20 cellular contexts compared by ENCODE assay signal in genomic region chr1:183275322-183275721, GRCh38.
A peak's percentile ranks its signal among the peaks of the same experiment; 100 is the strongest.
DNase-seq lines count a peak whose midpoint lies in the region; TF ChIP-seq lines count a peak whose summit lies in the region.
"Had no signal": no experiment of that assay in that cellular context is flagged by ENCODE, and none has a peak within 500 bp of the region (broad histone marks: within the 10 kb centered on the region; RNA-seq: fewer than 3 reads in every experiment).

No MANE protein-coding gene starts in this region.

- peak overlapping the region; percentile 70 for H3K14ac ChIP-seq in trophoblast cell (ENCODE audit: low read length)

- peaks cover 34% of the 10 kb centered on the region for H3K4me1 Mint-ChIP-seq in endodermal cell
- H3K4me1 Mint-ChIP-seq: IgD-negative memory B cell had no signal

- H3K36me3 ChIP-seq in right atrium auricular region (no peaks in the 10 kb centered on the region), left ventricle myocardium inferior (no peaks in the 10 kb centered on the region), endodermal cell (ENCODE audit: control insufficient read depth, insufficient read depth, low read length) (no peaks in the 10 kb centered on the region), trophoblast cell (ENCODE audit: control insufficient read depth in 1 of 2, insufficient read depth in 2 of 2, low read length in 2 of 2) (no peaks in the 10 kb centered on the region), WERI-Rb-1 (no peaks in the 10 kb centered on the region)
- H3K36me3 ChIP-seq: BLaER1, HAP-1 had no signal

- H3K9me3 ChIP-seq in right atrium auricular region (no peaks in the 10 kb centered on the region), left ventricle myocardium inferior (replicated peaks) (no peaks in the 10 kb centered on the region), endodermal cell (ENCODE audit: control insufficient read depth, low read length) (no peaks in the 10 kb centered on the region), trophoblast cell (ENCODE audit: insufficient read depth, low read depth, low read length) (no peaks in the 10 kb centered on the region), WERI-Rb-1 (ENCODE audit: severe bottlenecking) (no peaks in the 10 kb centered on the region)
- H3K9me3 ChIP-seq: BLaER1, HAP-1 had no signal

- H4K8ac ChIP-seq in trophoblast cell (ENCODE audit: low read depth, low read length) = peak overlapping the region; percentile 21

- peaks cover 54% of the 10 kb centered on the region for H3K79me1 ChIP-seq in trophoblast cell (ENCODE audit: low read length)

- H3K4ac ChIP-seq in trophoblast cell (ENCODE audit: low read depth, low read length) = peak overlapping the region; percentile 19

- no peak overlapping the region for H3K4me3 Mint-ChIP-seq in endodermal cell
- H3K4me3 Mint-ChIP-seq: CD8-positive, alpha-beta T cell; IgD-negative memory B cell had no signal

- H3K4me3 ChIP-seq in right atrium auricular region (no peak overlapping the region), left ventricle myocardium inferior (no peak overlapping the region), endodermal cell (ENCODE audit: low read length) (no peak overlapping the region), trophoblast cell (ENCODE audit: low read depth, low read length) (no peak overlapping the region), coronary artery (no peak overlapping the region), WERI-Rb-1 (ENCODE audit: low read depth, low read length) (no peak overlapping the region)
- H3K4me3 ChIP-seq: BLaER1, GM12878, HAP-1 had no signal

- peaks cover 10% of the 10 kb centered on the region for H3K27me3 Mint-ChIP-seq in endodermal cell (ENCODE audit: insufficient read depth)

- DNase-seq in right atrium auricular region (ENCODE audit: low spot score) (peak; percentile 16), left ventricle myocardium inferior (no peak), endodermal cell (peak; percentile 37), trophoblast cell (no peak), NCI-H187 (lab: John Stamatoyannopoulos, UW) (no peak), coronary artery (ENCODE audit: low spot score) (no peak), WERI-Rb-1 (no peak), cortex of kidney (lab: John Stamatoyannopoulos, UW) (no peak)
- DNase-seq: 8988T; Calu3; CD8-positive, alpha-beta T cell; DMS 273 treated with DMSO at 0.1 percent for 48 hours; DMS53; DND-41; EL had no signal

- no peak overlapping the region for H3K27ac Mint-ChIP-seq in endodermal cell
- H3K27ac Mint-ChIP-seq: CD8-positive, alpha-beta T cell; IgD-negative memory B cell had no signal

- no peak overlapping the region for H4K12ac ChIP-seq in trophoblast cell (ENCODE audit: low read depth, low read length)

- peak overlapping the region; percentile 88 for H2BK12ac ChIP-seq in trophoblast cell (ENCODE audit: low read length)

- peak overlapping the region; percentile 42 for H2BK5ac ChIP-seq in trophoblast cell (ENCODE audit: low read depth, low read length, poor library complexity)

- H3K27me3 ChIP-seq in right atrium auricular region (no peaks in the 10 kb centered on the region), left ventricle myocardium inferior (ENCODE audit: low read depth) (no peaks in the 10 kb centered on the region), endodermal cell (ENCODE audit: control insufficient read depth, insufficient read depth, low read length, poor library complexity, severe bottlenecking) (peaks cover 21% of the 10 kb centered on the region), trophoblast cell (ENCODE audit: insufficient read depth, low read length) (no peaks in the 10 kb centered on the region), WERI-Rb-1 (ENCODE audit: insufficient read depth, low read depth, severe bottlenecking) (no peaks in the 10 kb centered on the region)
- H3K27me3 ChIP-seq: BLaER1 had no signal

- H3K23ac ChIP-seq in trophoblast cell (ENCODE audit: low read length) = no peak overlapping the region

- H3K9ac ChIP-seq in endodermal cell (ENCODE audit: extremely low read depth, low read length, poor library complexity, severe bottlenecking) = no peak overlapping the region
- no peak overlapping the region for H3K9ac ChIP-seq in trophoblast cell (ENCODE audit: low read length)
- H3K9ac ChIP-seq: BLaER1 had no signal

- intact Hi-C loops in left ventricle myocardium inferior (cut with micrococcal nuclease) = no loop called here

- peak overlapping the region; percentile 88 for H2AK5ac ChIP-seq in trophoblast cell (ENCODE audit: low read length)

- peaks cover 3% of the 10 kb centered on the region for H3K79me2 ChIP-seq in trophoblast cell (ENCODE audit: control insufficient read depth, insufficient read depth, low read length, poor library complexity)

- 78 to 90% methylated on average over 1 to 3 of the region's 3 CpGs for WGBS in endodermal cell (ENCODE audit: insufficient coverage in 1 of 2, insufficient read length in 1 of 2), 2 experiments
- WGBS in trophoblast cell (ENCODE audit: extremely low coverage, insufficient coverage, insufficient read length) = no CpG with 5 or more reads among the region's 3 CpGs

- no peak overlapping the region for H2AFZ ChIP-seq in trophoblast cell (ENCODE audit: insufficient read depth, low read length, poor library complexity)

- TF ChIP-seq CTCF in right atrium auricular region (IDR thresholded peaks at IDR 0.05) (no peak), left ventricle myocardium inferior (IDR thresholded peaks at IDR 0.05; ENCODE audit: borderline replicate concordance) (no peak), endodermal cell (conservative IDR thresholded peaks at IDR 0.05) (no peak), coronary artery (IDR thresholded peaks at IDR 0.05) (no peak), WERI-Rb-1 (IDR thresholded peaks at IDR 0.05; ENCODE audit: low read depth, low read length) (no peak)

- H3K9me3 Mint-ChIP-seq in endodermal cell = no peaks in the 10 kb centered on the region
- H3K9me3 Mint-ChIP-seq: CD8-positive, alpha-beta T cell; IgD-negative memory B cell had no signal

- peak overlapping the region; percentile 86 for H2BK120ac ChIP-seq in trophoblast cell (ENCODE audit: insufficient read depth, low read length, poor library complexity)

- peak overlapping the region; percentile 57 for H3K18ac ChIP-seq in trophoblast cell (ENCODE audit: low read length)

- peaks cover 0 to 43% of the 10 kb centered on the region in 2 donors for H3K4me1 ChIP-seq in right atrium auricular region
- peaks cover 40% of the 10 kb centered on the region for H3K4me1 ChIP-seq in left ventricle myocardium inferior
- peaks cover 20% of the 10 kb centered on the region for H3K4me1 ChIP-seq in endodermal cell (ENCODE audit: control insufficient read depth, insufficient read depth, low read length)
- peaks cover 38 to 56% of the 10 kb centered on the region in 2 experiments for H3K4me1 ChIP-seq in trophoblast cell (ENCODE audit: control insufficient read depth in 1 of 2, insufficient read depth in 2 of 2, low read length in 2 of 2)
- H3K4me1 ChIP-seq: HAP-1 had no signal

- H3K36me3 Mint-ChIP-seq in endodermal cell (ENCODE audit: low read depth) = no peaks in the 10 kb centered on the region
- H3K36me3 Mint-ChIP-seq: CD8-positive, alpha-beta T cell; IgD-negative memory B cell had no signal

- H3K4me2 ChIP-seq in trophoblast cell (ENCODE audit: low read length) = no peak overlapping the region

- no peak overlapping the region for H3K27ac ChIP-seq in right atrium auricular region
- no peak overlapping the region for H3K27ac ChIP-seq in left ventricle myocardium inferior (replicated peaks)
- H3K27ac ChIP-seq in endodermal cell (ENCODE audit: low read depth, low read length) = no peak overlapping the region
- H3K27ac ChIP-seq in trophoblast cell (ENCODE audit: low read depth, low read length) = no peak overlapping the region
- H3K27ac ChIP-seq in coronary artery = no peak overlapping the region
- no peak overlapping the region for H3K27ac ChIP-seq in WERI-Rb-1
- H3K27ac ChIP-seq: BLaER1, HL-60 had no signal

- peak overlapping the region; percentile 82 for H4K91ac ChIP-seq in trophoblast cell (ENCODE audit: low read depth, low read length)

Comparison
In these comparisons a context has a peak if more than half of its experiments do, and no peak if none do; other contexts are left out.
1. DNase-seq: peak in right atrium auricular region (single experiment) and endodermal cell (single experiment); none in left ventricle myocardium inferior (single experiment), trophoblast cell (0 of 2), NCI-H187 (0 of 2), coronary artery (single experiment), WERI-Rb-1 (single experiment) and cortex of kidney (single experiment).